In the genomic region with DNA sequence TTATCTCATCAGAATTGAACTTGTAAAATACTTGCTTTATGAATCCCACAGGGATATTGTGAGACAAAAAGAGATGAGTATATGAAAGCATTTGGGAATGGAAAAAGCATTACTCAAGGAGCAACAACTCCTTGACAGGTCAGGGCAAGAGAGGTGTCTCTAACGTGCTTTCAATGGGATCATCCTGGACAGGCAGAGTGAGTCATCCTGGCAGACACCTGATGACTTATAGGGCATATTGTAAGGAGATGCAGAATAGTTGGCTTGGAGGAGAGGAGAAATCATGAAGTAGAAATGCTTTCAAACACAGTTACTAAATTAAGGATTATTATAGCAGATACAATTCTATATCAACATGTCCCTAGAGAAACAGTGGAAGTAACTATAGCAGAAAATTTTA, we compare ENCODE assay signal across 16 cellular contexts.
A peak's percentile ranks its signal among the peaks of the same experiment; 100 is the strongest.
DNase-seq lines count a peak whose midpoint lies in the region; ATAC-seq and TF ChIP-seq lines count a peak whose summit lies in the region.
"Had no signal": no experiment of that assay in that cellular context is flagged by ENCODE, and none has a peak within 500 bp of the region (broad histone marks: within the 10 kb centered on the region; RNA-seq: fewer than 3 reads in every experiment).

No MANE protein-coding gene starts in this region.

- TF ChIP-seq POLR2A in uterus (IDR thresholded peaks at IDR 0.05) (no peak), body of pancreas (IDR thresholded peaks at IDR 0.05) (no peak)

- H3K27me3 ChIP-seq in uterus: no peaks in the 10 kb centered on the region
- H3K27me3 ChIP-seq in body of pancreas: no peaks in the 10 kb centered on the region
- H3K27me3 ChIP-seq: BLaER1 treated with 17β-estradiol and CSF1 and Interleukin-3, amounts not matched to agents 10 nM and 100 nM had no signal

- H3K4me1 ChIP-seq in HEK293 (ENCODE audit: control insufficient read depth, insufficient read depth, low read length) (no peaks in the 10 kb centered on the region), uterus (no peaks in the 10 kb centered on the region), body of pancreas (no peaks in the 10 kb centered on the region)
- H3K4me1 ChIP-seq: BLaER1 treated with 17β-estradiol and CSF1 and Interleukin-3, amounts not matched to agents 10 nM and 100 nM had no signal

- ATAC-seq in body of pancreas (no peak), HG03342 (IDR thresholded peaks at IDR 0.05; ENCODE audit: unreplicated experiment) (no peak)
- ATAC-seq: activated T-cell treated with anti-CD3 and anti-CD28 coated beads, Interleukin-2, amount 50 U/mL, for 4 hours; T-helper 17 cell had no signal

- intact Hi-C loops in uterus (cut with DNase I; ENCODE audit: low total_unique reads) (no loop called here), body of pancreas (cut with DNase I) (no loop called here)

- 55 to 61% methylated on average over 1 of the region's 1 CpG for WGBS in body of pancreas, 2 donors

- H3K9me3 ChIP-seq in HEK293 (ENCODE audit: control insufficient read depth, insufficient read depth, low read depth, low read length) (no peaks in the 10 kb centered on the region), uterus (no peaks in the 10 kb centered on the region), body of pancreas (no peaks in the 10 kb centered on the region)

- H3K27ac ChIP-seq in HEK293 (ENCODE audit: extremely low read depth, low read depth, low read length): no peak overlapping the region
- no peak overlapping the region for H3K27ac ChIP-seq in uterus
- no peak overlapping the region for H3K27ac ChIP-seq in body of pancreas
- H3K27ac ChIP-seq: BLaER1 treated with 17β-estradiol and CSF1 and Interleukin-3, amounts not matched to agents 10 nM and 100 nM; WERI-Rb-1 had no signal

- POLR2A ChIA-PET in HEK293 (lab: Yijun Ruan, JAX): no interaction called here

- H3K4me3 ChIP-seq in HEK293 (ENCODE audit: low read depth, low read length) (no peak overlapping the region), fibroblast of mammary gland (ENCODE audit: control insufficient read depth, low read depth, low read length) (no peak overlapping the region), uterus (no peak overlapping the region), body of pancreas (no peak overlapping the region)
- H3K4me3 ChIP-seq: BLaER1 treated with 17β-estradiol and CSF1 and Interleukin-3, amounts not matched to agents 10 nM and 100 nM had no signal

- CTCF ChIA-PET in HEK293 (lab: Yijun Ruan, JAX): no interaction called here

- H3K36me3 ChIP-seq in HEK293 (ENCODE audit: control insufficient read depth in 2 of 2, insufficient read depth in 1 of 2, low read length in 2 of 2) (no peaks in the 10 kb centered on the region), uterus (no peaks in the 10 kb centered on the region), body of pancreas (replicated peaks in 1 of 2; ENCODE audit: insufficient read depth in 1 of 2, low read depth in 2 of 2) (no peaks in the 10 kb centered on the region)
- H3K36me3 ChIP-seq: BLaER1 treated with 17β-estradiol and CSF1 and Interleukin-3, amounts not matched to agents 10 nM and 100 nM; WERI-Rb-1 had no signal

- TF ChIP-seq CTCF in HEK293 (tag by site-specific recombination; IDR thresholded peaks at IDR 0.05) (no peak), fibroblast of mammary gland (conservative IDR thresholded peaks at IDR 0.05; ENCODE audit: control insufficient read depth, insufficient read depth, low read depth, low read length) (no peak), uterus (IDR thresholded peaks at IDR 0.05) (no peak), body of pancreas (IDR thresholded peaks at IDR 0.05) (no peak)

- DNase-seq in RKO (ENCODE audit: low spot score) (peak; percentile 23), fibroblast of mammary gland (ENCODE audit: low read depth) (peak; percentile 90), uterus (peak; percentile 20 to 23), body of pancreas (no peak), NCI-H446 (lab: John Stamatoyannopoulos, UW) (no peak)
- DNase-seq: activated CD4-positive, alpha-beta memory T cell treated with anti-CD3 and anti-CD28 coated beads, Interleukin-2, amount 10 ng/mL, durations not matched to agents 7 days and 5 days; activated naive CD4-positive, alpha-beta T cell treated with anti-CD3 and anti-CD28 coated beads, Interleukin-2, amount 50 U/mL, for 16 hours; activated T-cell treated with anti-CD3 and anti-CD28 coated beads, Interleukin-2, amount 50 U/mL, for 4 hours; GF-D8; NCI-H187; SHP77; T-helper 17 cell; WERI-Rb-1 had no signal

TF ChIP-seq in HEK293, 187 proteins besides CTCF, POLR2A, EP300 and RAD21:
- TF ChIP-seq SP7 (tag by site-specific recombination; IDR thresholded peaks at IDR 0.05) (no peak), ZNF174 (tag by site-specific recombination; IDR thresholded peaks at IDR 0.05) (no peak), TRIM28 (IDR thresholded peaks at IDR 0.05; ENCODE audit: borderline replicate concordance, low read length) (no peak), ZEB2 (tag by site-specific recombination; IDR thresholded peaks at IDR 0.05) (no peak), ZNF664 (tag by site-specific recombination; IDR thresholded peaks at IDR 0.05) (no peak), ZNF621 (tag by site-specific recombination; IDR thresholded peaks at IDR 0.05) (0 out of 2 replicates have a peak, but pooled peaks have one; percentile 37), PRDM1 (tag by site-specific recombination; IDR thresholded peaks at IDR 0.05) (peak; percentile 59), SALL2 (tag by site-specific recombination; IDR thresholded peaks at IDR 0.05; ENCODE audit: borderline replicate concordance) (no peak), ZNF394 (tag by site-specific recombination; IDR thresholded peaks at IDR 0.05; ENCODE audit: borderline replicate concordance) (no peak), ZBTB8A (tag by site-specific recombination; IDR thresholded peaks at IDR 0.05) (no peak), ZNF10 (tag by site-specific recombination; IDR thresholded peaks at IDR 0.05) (peak; percentile 58; the same call in 1 of the 2 replicates), ZNF366 (tag by site-specific recombination; conservative IDR thresholded peaks at IDR 0.05) (no peak), SCRT2 (tag by site-specific recombination; IDR thresholded peaks at IDR 0.05) (peak; percentile 91), WT1 (tag by site-specific recombination; IDR thresholded peaks at IDR 0.05) (no peak)
- TF ChIP-seq, protein P1, sequence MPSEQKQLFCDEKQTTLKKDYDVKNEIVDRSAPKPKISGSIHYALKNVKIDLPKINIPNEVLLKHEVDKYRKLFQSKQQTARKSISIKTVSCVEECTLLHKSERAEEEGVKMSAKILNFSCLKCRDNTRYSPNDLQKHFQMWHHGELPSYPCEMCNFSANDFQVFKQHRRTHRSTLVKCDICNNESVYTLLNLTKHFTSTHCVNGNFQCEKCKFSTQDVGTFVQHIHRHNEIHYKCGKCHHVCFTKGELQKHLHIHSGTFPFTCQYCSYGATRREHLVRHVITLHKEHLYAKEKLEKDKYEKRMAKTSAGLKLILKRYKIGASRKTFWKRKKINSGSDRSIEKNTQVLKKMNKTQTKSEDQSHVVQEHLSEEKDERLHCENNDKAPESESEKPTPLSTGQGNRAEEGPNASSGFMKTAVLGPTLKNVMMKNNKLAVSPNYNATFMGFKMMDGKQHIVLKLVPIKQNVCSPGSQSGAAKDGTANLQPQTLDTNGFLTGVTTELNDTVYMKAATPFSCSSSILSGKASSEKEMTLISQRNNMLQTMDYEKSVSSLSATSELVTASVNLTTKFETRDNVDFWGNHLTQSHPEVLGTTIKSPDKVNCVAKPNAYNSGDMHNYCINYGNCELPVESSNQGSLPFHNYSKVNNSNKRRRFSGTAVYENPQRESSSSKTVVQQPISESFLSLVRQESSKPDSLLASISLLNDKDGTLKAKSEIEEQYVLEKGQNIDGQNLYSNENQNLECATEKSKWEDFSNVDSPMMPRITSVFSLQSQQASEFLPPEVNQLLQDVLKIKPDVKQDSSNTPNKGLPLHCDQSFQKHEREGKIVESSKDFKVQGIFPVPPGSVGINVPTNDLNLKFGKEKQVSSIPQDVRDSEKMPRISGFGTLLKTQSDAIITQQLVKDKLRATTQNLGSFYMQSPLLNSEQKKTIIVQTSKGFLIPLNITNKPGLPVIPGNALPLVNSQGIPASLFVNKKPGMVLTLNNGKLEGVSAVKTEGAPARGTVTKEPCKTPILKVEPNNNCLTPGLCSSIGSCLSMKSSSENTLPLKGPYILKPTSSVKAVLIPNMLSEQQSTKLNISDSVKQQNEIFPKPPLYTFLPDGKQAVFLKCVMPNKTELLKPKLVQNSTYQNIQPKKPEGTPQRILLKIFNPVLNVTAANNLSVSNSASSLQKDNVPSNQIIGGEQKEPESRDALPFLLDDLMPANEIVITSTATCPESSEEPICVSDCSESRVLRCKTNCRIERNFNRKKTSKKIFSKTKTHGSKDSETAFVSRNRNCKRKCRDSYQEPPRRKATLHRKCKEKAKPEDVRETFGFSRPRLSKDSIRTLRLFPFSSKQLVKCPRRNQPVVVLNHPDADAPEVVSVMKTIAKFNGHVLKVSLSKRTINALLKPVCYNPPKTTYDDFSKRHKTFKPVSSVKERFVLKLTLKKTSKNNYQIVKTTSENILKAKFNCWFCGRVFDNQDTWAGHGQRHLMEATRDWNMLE (tag by site-specific recombination; conservative IDR thresholded peaks at IDR 0.05; ENCODE audit: low read depth): no peak
- TF ChIP-seq, protein P2, sequence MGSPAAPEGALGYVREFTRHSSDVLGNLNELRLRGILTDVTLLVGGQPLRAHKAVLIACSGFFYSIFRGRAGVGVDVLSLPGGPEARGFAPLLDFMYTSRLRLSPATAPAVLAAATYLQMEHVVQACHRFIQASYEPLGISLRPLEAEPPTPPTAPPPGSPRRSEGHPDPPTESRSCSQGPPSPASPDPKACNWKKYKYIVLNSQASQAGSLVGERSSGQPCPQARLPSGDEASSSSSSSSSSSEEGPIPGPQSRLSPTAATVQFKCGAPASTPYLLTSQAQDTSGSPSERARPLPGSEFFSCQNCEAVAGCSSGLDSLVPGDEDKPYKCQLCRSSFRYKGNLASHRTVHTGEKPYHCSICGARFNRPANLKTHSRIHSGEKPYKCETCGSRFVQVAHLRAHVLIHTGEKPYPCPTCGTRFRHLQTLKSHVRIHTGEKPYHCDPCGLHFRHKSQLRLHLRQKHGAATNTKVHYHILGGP (tag by site-specific recombination; IDR thresholded peaks at IDR 0.05): no peak

Comparison
In these comparisons a context has a peak if more than half of its experiments do, and no peak if none do; other contexts are left out.
1. DNase-seq: peak in RKO (single experiment), fibroblast of mammary gland (single experiment) and uterus (2 of 2); none in body of pancreas (0 of 4) and NCI-H446 (0 of 2).